In the genomic region with DNA sequence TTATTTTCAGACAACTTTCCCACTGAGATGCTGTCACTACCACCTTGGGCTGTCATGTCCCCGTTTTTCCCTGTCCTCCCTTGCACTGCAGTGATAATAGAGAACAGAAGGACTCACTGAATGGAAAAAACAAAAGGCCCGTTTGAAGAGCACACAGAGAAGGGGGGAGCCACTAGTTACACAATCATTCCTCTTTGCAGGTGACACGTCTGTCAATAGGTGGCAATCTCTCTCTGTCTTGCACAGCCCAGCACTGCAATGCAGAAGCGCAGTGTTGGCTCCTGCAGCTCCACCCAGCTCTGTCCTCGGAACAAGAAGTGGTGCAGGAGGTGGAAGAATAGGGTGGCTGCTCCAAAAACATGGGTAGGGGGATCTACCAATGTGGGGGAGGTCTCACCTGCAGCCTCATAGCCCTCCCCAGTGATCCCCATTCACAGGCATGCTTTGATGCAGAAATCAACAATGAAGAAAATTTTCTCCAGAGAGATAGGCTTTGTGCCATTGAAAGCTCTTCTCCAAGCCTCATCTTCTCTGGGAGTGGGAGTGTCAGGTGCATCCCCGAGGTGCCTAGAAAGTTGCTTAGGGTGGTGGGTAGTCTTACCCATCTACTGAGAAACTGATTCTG, we compare ENCODE assay signal across 8 cellular contexts. TPM values are rescaled to one million over a fixed set of nuclear protein-coding genes. Genes with fewer than 3 reads are reported as not detected.
DNase-seq lines count a peak whose midpoint lies in the region; ATAC-seq and TF ChIP-seq lines count a peak whose summit lies in the region.

No MANE protein-coding gene starts in this region.

- WGBS in thyroid gland, 2 donors = 8 to 22% methylated on average over 6 of the region's 6 CpGs

- peaks cover 13 to 31% of the 10 kb centered on the region in 2 donors for H3K4me1 ChIP-seq in thyroid gland

- H3K4me3 ChIP-seq in cardiac fibroblast (replicated peaks in 1 of 2; ENCODE audit: low read depth in 2 of 2, low read length in 2 of 2) = no peak overlapping the region
- no peak overlapping the region for H3K4me3 ChIP-seq in thyroid gland (replicated peaks in 1 of 3)

- ATAC-seq in GM21526 (IDR thresholded peaks at IDR 0.05; ENCODE audit: low FRiP score, unreplicated experiment) = peak; percentile 69

- H3K9me3 ChIP-seq in thyroid gland = no peaks in the 10 kb centered on the region

- no peak for TF ChIP-seq POLR2A in thyroid gland (IDR thresholded peaks at IDR 0.05)

- peak; percentile 71 for DNase-seq in ELF-1 (ENCODE audit: low read depth, low spot score)
- DNase-seq in HuH-7 (ENCODE audit: low spot score) = peak; percentile 83
- peak; percentile 75 for DNase-seq in NOMO-1 treated with DMSO at 0.1 percent for 48 hours (lab: John Stamatoyannopoulos, UW; ENCODE audit: unreplicated experiment)
- peak; percentile 54 to 77 for DNase-seq in cardiac fibroblast (ENCODE audit: low read depth in 2 of 2)
- DNase-seq in thyroid gland = peak; percentile 72 to 74
- DNase-seq in cortex of kidney (lab: John Stamatoyannopoulos, UW) = no peak

- intact Hi-C loops in thyroid gland (cut with DNase I) = loop anchor here (5.0 to 10.0 kb wide), 2 partner anchors 74 to 138 kb away; partner anchors contain the start of gene LRRC58

- H3K36me3 ChIP-seq in thyroid gland = no peaks in the 10 kb centered on the region

- no peaks in the 10 kb centered on the region for H3K27me3 ChIP-seq in layer of hippocampus (ENCODE audit: control insufficient read depth, insufficient read depth, low read length)
- no peaks in the 10 kb centered on the region for H3K27me3 ChIP-seq in thyroid gland

- TF ChIP-seq CTCF in cardiac fibroblast (IDR thresholded peaks at IDR 0.05; ENCODE audit: low read depth, low read length) (peak; percentile 25), thyroid gland (IDR thresholded peaks at IDR 0.05) (peak in 5 of 6 experiments; percentile 21 to 86 (median 72))

- peak overlapping the region; percentile 74 for H3K27ac ChIP-seq in layer of hippocampus (ENCODE audit: low read depth, low read length)
- no peak overlapping the region for H3K27ac ChIP-seq in thyroid gland

RNA-seq across cellular contexts. Expression of gene FSTL1, which starts 31.8 kb away (rescaled TPM):
- 100 to 1,000 TPM; 135 to 268 (median 228) TPM for total RNA-seq in thyroid gland
